19 cellular contexts compared by ENCODE assay signal in genomic region chr10:116948530-116948870, GRCh38. TPM values are rescaled to one million over a fixed set of nuclear protein-coding genes. Genes with fewer than 3 reads are reported as not detected.
A peak's percentile ranks its signal among the peaks of the same experiment; 100 is the strongest.
DNase-seq lines count a peak whose midpoint lies in the region; ATAC-seq and TF ChIP-seq lines count a peak whose summit lies in the region.
"Had no signal": no experiment of that assay in that cellular context is flagged by ENCODE, and none has a peak within 500 bp of the region (broad histone marks: within the 10 kb centered on the region; RNA-seq: fewer than 3 reads in every experiment).

No MANE protein-coding gene starts in this region.

- H3K9me3 ChIP-seq in OCI-LY3 (ENCODE audit: insufficient read depth, low read length), result no peaks in the 10 kb centered on the region
- H3K9me3 ChIP-seq: esophagus squamous epithelium, left ventricle myocardium inferior had no signal

- H3K27ac ChIP-seq in GM23338 (ENCODE audit: low read depth), result peak overlapping the region; percentile 23
- H3K27ac ChIP-seq in OCI-LY3 (ENCODE audit: low read length), result peak overlapping the region; percentile 66
- H3K27ac ChIP-seq in layer of hippocampus (ENCODE audit: low read depth, low read length), result peak overlapping the region; percentile 40
- H3K27ac ChIP-seq: left ventricle myocardium inferior had no signal

- no peak overlapping the region for H3K4me3 Mint-ChIP-seq in GM23338
- H3K4me3 Mint-ChIP-seq: B cell had no signal

- H3K9me3 Mint-ChIP-seq in GM23338, result no peaks in the 10 kb centered on the region

- no peak overlapping the region for H2AFZ ChIP-seq in GM23338
- no peak overlapping the region for H2AFZ ChIP-seq in OCI-LY3 (ENCODE audit: low read depth, low read length)

- H3K9me2 ChIP-seq in GM23338 (ENCODE audit: insufficient read depth), result no peaks in the 10 kb centered on the region

- peak overlapping the region; percentile 1; the same call in 1 of the 2 replicates for H3K4me2 ChIP-seq in GM23338
- peak overlapping the region; percentile 49 for H3K4me2 ChIP-seq in OCI-LY3 (ENCODE audit: low read length)

- H3K79me2 ChIP-seq in GM23338 (replicated peaks; ENCODE audit: insufficient read depth) (no peaks in the 10 kb centered on the region), OCI-LY3 (ENCODE audit: low read length) (no peaks in the 10 kb centered on the region)

- H3K4me3 ChIP-seq in GM23338 (no peak overlapping the region), OCI-LY3 (ENCODE audit: low read length) (peak overlapping the region; percentile 15; the same call in 1 of the 2 replicates)
- H3K4me3 ChIP-seq: esophagus squamous epithelium, left ventricle myocardium inferior had no signal

- H3K36me3 ChIP-seq in GM23338 (ENCODE audit: insufficient read depth) (no peaks in the 10 kb centered on the region), OCI-LY3 (replicated peaks; ENCODE audit: low read depth, low read length) (no peaks in the 10 kb centered on the region)

- DNase-seq in GM23338 (ENCODE audit: low spot score) (no peak), Kasumi-1 (lab: John Stamatoyannopoulos, UW) (no peak), COLO668 (lab: John Stamatoyannopoulos, UW; ENCODE audit: unreplicated experiment) (no peak)
- no peak for DNase-seq in activated CD8-positive, alpha-beta memory T cell treated with anti-CD3 and anti-CD28 coated beads, Interleukin-2, amount 50 U/mL, for 4 hours
- DNase-seq: activated CD4-positive, alpha-beta T cell treated with anti-CD3 and anti-CD28 coated beads, Interleukin-2, amount 50 U/mL, for 1 hour; amniotic stem cell; DMS79 treated with DMSO at 0.1 percent for 48 hours; esophagus squamous epithelium; KG1; left ventricle myocardium inferior; NCI-H1694; NCI-H524; stimulated activated CD4-positive, alpha-beta T cell treated with anti-CD3 and anti-CD28 coated beads, Interleukin-15, amount 100 ng/mL, for 24 hours; T1000 had no signal

- no peak overlapping the region for H3K9ac ChIP-seq in OCI-LY3 (ENCODE audit: low read length)

- H3K27ac Mint-ChIP-seq in GM23338, result peak overlapping the region; percentile 91; the same call in 1 of the 2 replicates
- H3K27ac Mint-ChIP-seq: B cell had no signal

- no peaks in the 10 kb centered on the region for H3F3A ChIP-seq in GM23338 (replicated peaks; ENCODE audit: low read depth)

- TF ChIP-seq CTCF in GM23338 (conservative IDR thresholded peaks at IDR 0.05; ENCODE audit: low read depth in 2 of 2), result no peak
- TF ChIP-seq CTCF in OCI-LY3 (IDR thresholded peaks at IDR 0.05; ENCODE audit: low read depth, low read length), result no peak

- H3K36me3 Mint-ChIP-seq in GM23338 (ENCODE audit: low read depth), result no peaks in the 10 kb centered on the region

- H3K27me3 Mint-ChIP-seq in GM23338 (ENCODE audit: insufficient read depth, low read depth, poor library complexity), result no peaks in the 10 kb centered on the region

- no peaks in the 10 kb centered on the region for H3K27me3 ChIP-seq in GM23338 (ENCODE audit: insufficient read depth)
- no peaks in the 10 kb centered on the region for H3K27me3 ChIP-seq in OCI-LY3 (ENCODE audit: low read depth, low read length)
- H3K27me3 ChIP-seq in layer of hippocampus (ENCODE audit: control insufficient read depth, insufficient read depth, low read length), result no peaks in the 10 kb centered on the region
- H3K27me3 ChIP-seq: esophagus squamous epithelium had no signal

- no peaks in the 10 kb centered on the region for H4K20me1 ChIP-seq in GM23338 (replicated peaks; ENCODE audit: insufficient read depth)
- no peaks in the 10 kb centered on the region for H4K20me1 ChIP-seq in OCI-LY3 (ENCODE audit: insufficient read depth, low read length)

- peaks cover 16% of the 10 kb centered on the region; the same call in 1 of the 2 replicates for H3K4me1 ChIP-seq in GM23338 (ENCODE audit: insufficient read depth)
- H3K4me1 ChIP-seq in OCI-LY3 (ENCODE audit: low read length), result peaks cover 33% of the 10 kb centered on the region

- peaks cover 19% of the 10 kb centered on the region for H3K4me1 Mint-ChIP-seq in GM23338
- H3K4me1 Mint-ChIP-seq: B cell had no signal

- ATAC-seq in GM18499 (IDR thresholded peaks at IDR 0.05; ENCODE audit: insufficient read depth, unreplicated experiment) (peak; percentile 32), GM23338 (no peak), HG03457 (IDR thresholded peaks at IDR 0.05; ENCODE audit: unreplicated experiment) (no peak)

TF ChIP-seq in GM23338, 12 proteins besides CTCF, POLR2A, EP300 and RAD21 (continues in another document):
- TF ChIP-seq REST (IDR thresholded peaks at IDR 0.05; ENCODE audit: unreplicated experiment), result no peak
- no peak for TF ChIP-seq ZNF462 (CRISPR knock-in tag; IDR thresholded peaks at IDR 0.05)

RNA-seq across cellular contexts. Expression of gene SHTN1, which starts 56.5 kb away (rescaled TPM):
- 6.7 and 8.8 TPM in 2 replicates for total RNA-seq in GM23338 (2014; rRNA removed; shearing (Covaris generic))
- 6.7 and 8.0 TPM in 2 replicates for polyA plus RNA-seq in GM23338 (2016; fragmentation: Nextera tagmentation; extraction: Ambion mirVana)
